14 cellular contexts compared by ENCODE assay signal in the genomic region with DNA sequence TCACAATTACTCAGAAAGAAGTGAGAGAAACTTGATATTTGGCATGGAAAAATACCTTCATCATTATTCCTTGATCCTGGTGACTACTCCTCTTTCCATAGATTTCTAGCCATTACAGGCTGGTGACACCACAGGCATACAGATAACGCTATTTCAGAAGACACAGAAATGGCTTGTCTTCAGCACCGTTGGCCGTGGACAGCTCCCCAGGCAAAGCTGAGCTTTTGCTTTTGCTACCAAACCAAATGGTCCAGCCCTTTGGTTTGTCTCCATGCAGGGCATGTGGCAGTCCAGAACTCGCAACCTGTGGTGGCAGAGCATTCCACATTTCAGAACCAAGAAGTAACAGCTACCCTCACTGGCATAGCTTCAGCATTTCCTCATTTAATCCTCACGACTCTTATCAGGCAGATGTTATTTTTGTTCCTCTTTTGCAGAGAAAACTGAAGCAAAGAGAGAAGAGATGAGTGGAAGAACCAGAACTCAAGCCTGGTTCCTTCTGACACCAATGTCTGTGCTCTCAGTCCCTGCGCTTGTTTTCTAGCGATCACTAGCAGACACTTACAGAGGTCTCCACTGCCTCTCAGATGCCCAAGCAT. TPM values are rescaled to one million over a fixed set of nuclear protein-coding genes. Genes with fewer than 3 reads are reported as not detected.
DNase-seq lines count a peak whose midpoint lies in the region; ATAC-seq and TF ChIP-seq lines count a peak whose summit lies in the region.
"Had no signal": no experiment of that assay in that cellular context is flagged by ENCODE, and none has a peak within 500 bp of the region (broad histone marks: within the 10 kb centered on the region; RNA-seq: fewer than 3 reads in every experiment).

No MANE protein-coding gene starts in this region.

- H3K27me3 Mint-ChIP-seq in activated CD4-positive, alpha-beta memory T cell treated with anti-CD3 and anti-CD28 coated beads for 36 hours: no peaks in the 10 kb centered on the region

- H3K27me3 ChIP-seq in liver (ENCODE audit: control insufficient read depth in 4 of 4, insufficient read depth in 4 of 4, low read length in 3 of 4): no peaks in the 10 kb centered on the region
- H3K27me3 ChIP-seq: cardiac muscle cell, spleen had no signal

- ATAC-seq in HG03521 (IDR thresholded peaks at IDR 0.05; ENCODE audit: unreplicated experiment) (no peak), HG03159 (IDR thresholded peaks at IDR 0.05; ENCODE audit: unreplicated experiment) (no peak)
- ATAC-seq: natural killer cell had no signal

- CTCF ChIA-PET in activated CD4-positive, alpha-beta memory T cell treated with anti-CD3 and anti-CD28 coated beads for 36 hours (lab: Charles Lee): no interaction called here

- H3K27ac Mint-ChIP-seq in activated CD4-positive, alpha-beta memory T cell treated with anti-CD3 and anti-CD28 coated beads for 36 hours: no peak overlapping the region
- H3K27ac Mint-ChIP-seq: natural killer cell; T-helper 2 cell treated with Interferon-gamma antibody and Interleukin-4, amounts not matched to agents 5 μg/mL and 100 μg/mL, for 36 hours had no signal

- TF ChIP-seq RAD21 in Ishikawa (IDR thresholded peaks at IDR 0.05; ENCODE audit: low read depth) (no peak), liver (IDR thresholded peaks at IDR 0.05) (no peak)

- no peaks in the 10 kb centered on the region for H3K4me1 ChIP-seq in liver (ENCODE audit: control insufficient read depth in 4 of 4, insufficient read depth in 4 of 4, low read length in 3 of 4)
- H3K4me1 ChIP-seq: spleen had no signal

- no peak overlapping the region for H3K27ac ChIP-seq in liver (ENCODE audit: low read depth in 1 of 2, low read length in 2 of 2)
- H3K27ac ChIP-seq: cardiac muscle cell, spleen had no signal

- no peak overlapping the region for H3K4me3 Mint-ChIP-seq in activated CD4-positive, alpha-beta memory T cell treated with anti-CD3 and anti-CD28 coated beads for 36 hours
- H3K4me3 Mint-ChIP-seq: CD8-positive, alpha-beta memory T cell; natural killer cell; T-helper 2 cell treated with Interferon-gamma antibody and Interleukin-4, amounts not matched to agents 5 μg/mL and 100 μg/mL, for 36 hours had no signal

- H3K4me1 Mint-ChIP-seq in activated CD4-positive, alpha-beta memory T cell treated with anti-CD3 and anti-CD28 coated beads for 36 hours (ENCODE audit: low read depth): no peaks in the 10 kb centered on the region
- H3K4me1 Mint-ChIP-seq: CD8-positive, alpha-beta memory T cell; natural killer cell had no signal

- H3K9ac ChIP-seq in liver (ENCODE audit: low read depth in 1 of 2, low read length in 2 of 2): no peak overlapping the region

- H3K36me3 ChIP-seq in liver (ENCODE audit: control insufficient read depth in 4 of 4, insufficient read depth in 3 of 4, low read depth in 1 of 4, low read length in 3 of 4): no peaks in the 10 kb centered on the region
- H3K36me3 ChIP-seq: cardiac muscle cell, spleen had no signal

- H3K36me3 Mint-ChIP-seq in activated CD4-positive, alpha-beta memory T cell treated with anti-CD3 and anti-CD28 coated beads for 36 hours: no peaks in the 10 kb centered on the region
- H3K36me3 Mint-ChIP-seq: CD8-positive, alpha-beta memory T cell; natural killer cell had no signal

- peaks cover 0 to 4% (median 1%) of the 10 kb centered on the region in 4 donors for H3K9me3 ChIP-seq in liver (ENCODE audit: control insufficient read depth in 4 of 4, low read length in 3 of 4)

- H3K9me3 Mint-ChIP-seq in activated CD4-positive, alpha-beta memory T cell treated with anti-CD3 and anti-CD28 coated beads for 36 hours: no peaks in the 10 kb centered on the region

- POLR2A ChIA-PET in activated CD4-positive, alpha-beta memory T cell treated with anti-CD3 and anti-CD28 coated beads for 36 hours (lab: Charles Lee): no interaction called here

- TF ChIP-seq CTCF in GM12865 (IDR thresholded peaks at IDR 0.05; ENCODE audit: insufficient read depth, low read depth, low read length, missing control alignments) (no peak), liver (IDR thresholded peaks at IDR 0.05; ENCODE audit: low read depth, low read length, missing input control) (no peak)

- 54% methylated on average over 7 of the region's 7 CpGs for WGBS in liver

- intact Hi-C loops in activated CD4-positive, alpha-beta memory T cell treated with anti-CD3 and anti-CD28 coated beads for 36 hours (cut with micrococcal nuclease): no loop called here

- H3K4me3 ChIP-seq in GM12865 (ENCODE audit: low read depth, low read length) (no peak overlapping the region), liver (ENCODE audit: low read depth in 1 of 3, low read length in 3 of 3) (no peak overlapping the region)
- H3K4me3 ChIP-seq: cardiac muscle cell, spleen had no signal

- DNase-seq in GM12865 (ENCODE audit: low read depth) (peak; percentile 9), NCI-H1105 (lab: John Stamatoyannopoulos, UW) (no peak), NOMO-1 treated with DMSO at 0.1 percent for 48 hours (lab: John Stamatoyannopoulos, UW; ENCODE audit: unreplicated experiment) (no peak)
- peak; percentile 22 for DNase-seq in activated CD4-positive, alpha-beta memory T cell treated with anti-CD3 and anti-CD28 coated beads for 36 hours
- DNase-seq: CD8-positive, alpha-beta memory T cell; HCEC 1CT; natural killer cell; spleen had no signal

- no peak for TF ChIP-seq EP300 in Ishikawa (IDR thresholded peaks at IDR 0.05; ENCODE audit: borderline replicate concordance)

TF ChIP-seq in Ishikawa, 13 proteins besides CTCF, POLR2A, EP300 and RAD21:
- no peak for TF ChIP-seq TCF12 (IDR thresholded peaks at IDR 0.05; ENCODE audit: low read depth)
- TF ChIP-seq, protein P1, sequence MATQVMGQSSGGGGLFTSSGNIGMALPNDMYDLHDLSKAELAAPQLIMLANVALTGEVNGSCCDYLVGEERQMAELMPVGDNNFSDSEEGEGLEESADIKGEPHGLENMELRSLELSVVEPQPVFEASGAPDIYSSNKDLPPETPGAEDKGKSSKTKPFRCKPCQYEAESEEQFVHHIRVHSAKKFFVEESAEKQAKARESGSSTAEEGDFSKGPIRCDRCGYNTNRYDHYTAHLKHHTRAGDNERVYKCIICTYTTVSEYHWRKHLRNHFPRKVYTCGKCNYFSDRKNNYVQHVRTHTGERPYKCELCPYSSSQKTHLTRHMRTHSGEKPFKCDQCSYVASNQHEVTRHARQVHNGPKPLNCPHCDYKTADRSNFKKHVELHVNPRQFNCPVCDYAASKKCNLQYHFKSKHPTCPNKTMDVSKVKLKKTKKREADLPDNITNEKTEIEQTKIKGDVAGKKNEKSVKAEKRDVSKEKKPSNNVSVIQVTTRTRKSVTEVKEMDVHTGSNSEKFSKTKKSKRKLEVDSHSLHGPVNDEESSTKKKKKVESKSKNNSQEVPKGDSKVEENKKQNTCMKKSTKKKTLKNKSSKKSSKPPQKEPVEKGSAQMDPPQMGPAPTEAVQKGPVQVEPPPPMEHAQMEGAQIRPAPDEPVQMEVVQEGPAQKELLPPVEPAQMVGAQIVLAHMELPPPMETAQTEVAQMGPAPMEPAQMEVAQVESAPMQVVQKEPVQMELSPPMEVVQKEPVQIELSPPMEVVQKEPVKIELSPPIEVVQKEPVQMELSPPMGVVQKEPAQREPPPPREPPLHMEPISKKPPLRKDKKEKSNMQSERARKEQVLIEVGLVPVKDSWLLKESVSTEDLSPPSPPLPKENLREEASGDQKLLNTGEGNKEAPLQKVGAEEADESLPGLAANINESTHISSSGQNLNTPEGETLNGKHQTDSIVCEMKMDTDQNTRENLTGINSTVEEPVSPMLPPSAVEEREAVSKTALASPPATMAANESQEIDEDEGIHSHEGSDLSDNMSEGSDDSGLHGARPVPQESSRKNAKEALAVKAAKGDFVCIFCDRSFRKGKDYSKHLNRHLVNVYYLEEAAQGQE (IDR thresholded peaks at IDR 0.05; ENCODE audit: low read depth): peak; percentile 90

TF ChIP-seq in liver, 16 proteins besides CTCF, POLR2A, EP300 and RAD21:
- TF ChIP-seq, protein P1 (IDR thresholded peaks at IDR 0.05): peak; percentile 99
- no peak for TF ChIP-seq EGR1 (IDR thresholded peaks at IDR 0.05; ENCODE audit: low read depth in 2 of 2)

RNA-seq across cellular contexts. Expression of a gene that starts 55.5 kb away (rescaled TPM):
- total RNA-seq in activated CD4-positive, alpha-beta memory T cell treated with anti-CD3 and anti-CD28 coated beads for 36 hours: not detected
- total RNA-seq in liver: not detected
- polyA plus RNA-seq in liver: not detected
- total RNA-seq: CD8-positive, alpha-beta memory T cell; natural killer cell had no signal
- polyA plus RNA-seq: CD8-positive, alpha-beta memory T cell had no signal

Comparison
In these comparisons a context has a peak if more than half of its experiments do, and no peak if none do; other contexts are left out.
1. DNase-seq: peak in GM12865 (single experiment) and activated CD4-positive, alpha-beta memory T cell treated with anti-CD3 and anti-CD28 coated beads for 36 hours (single experiment); none in NCI-H1105 (single experiment) and NOMO-1 treated with DMSO at 0.1 percent for 48 hours (single experiment).